11 cellular contexts compared by ENCODE assay signal in the genomic region with DNA sequence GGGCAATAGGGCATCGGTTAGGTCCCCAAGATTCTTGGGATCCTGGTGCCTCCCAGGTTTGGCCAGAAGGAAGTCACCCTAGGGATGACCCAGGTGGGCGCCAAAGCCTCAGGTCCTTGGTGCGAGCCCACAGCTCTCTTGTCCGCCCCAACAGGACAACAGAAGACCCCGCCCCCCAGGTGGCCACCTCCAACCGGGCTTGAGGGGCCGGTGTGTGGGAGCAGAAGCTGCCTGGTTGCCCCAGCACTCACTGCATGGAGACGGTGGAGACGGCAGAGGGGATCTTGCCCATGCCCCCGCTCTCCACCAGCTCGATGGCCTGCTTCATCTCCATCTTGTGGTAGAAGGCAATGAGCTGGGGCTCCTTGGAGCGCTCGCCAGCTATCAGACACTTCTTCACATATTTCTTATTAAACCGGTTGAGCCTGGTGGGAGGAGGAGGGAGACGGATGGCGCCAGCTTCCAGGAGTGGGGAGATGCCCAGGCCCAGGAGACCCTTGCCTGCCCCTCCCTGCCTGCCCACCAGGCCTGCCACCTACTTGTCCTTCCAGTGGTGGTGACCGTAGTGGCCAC. TPM values are rescaled to one million over a fixed set of nuclear protein-coding genes. Genes with fewer than 3 reads are reported as not detected.
DNase-seq lines count a peak whose midpoint lies in the region; ATAC-seq, FAIRE-seq and TF ChIP-seq lines count a peak whose summit lies in the region.
"Had no signal": no experiment of that assay in that cellular context is flagged by ENCODE, and none has a peak within 500 bp of the region (broad histone marks: within the 10 kb centered on the region; RNA-seq: fewer than 3 reads in every experiment).

No MANE protein-coding gene starts in this region.

- WGBS in K562 (ENCODE audit: insufficient coverage, low coverage, missing lambda C conversion rate), result 60% methylated on average over 17 of the region's 17 CpGs

- H2AFZ ChIP-seq in K562 (ENCODE audit: low read depth, low read length), result no peak overlapping the region

- H3K4me3 Mint-ChIP-seq in activated CD8-positive, alpha-beta T cell treated with anti-CD3 and anti-CD28 coated beads, Interleukin-2, amount 10 ng/mL, durations not matched to agents 7 days and 5 days, result no peak overlapping the region
- H3K4me3 Mint-ChIP-seq in activated CD8-positive, alpha-beta T cell treated with anti-CD3 and anti-CD28 coated beads for 36 hours, result no peak overlapping the region
- H3K4me3 Mint-ChIP-seq in nephron (no peak overlapping the region), mesothelial cell of epicardium (no peak overlapping the region)
- H3K4me3 Mint-ChIP-seq in activated naive CD8-positive, alpha-beta T cell treated with anti-CD3 and anti-CD28 coated beads for 36 hours, result no peak overlapping the region
- H3K4me3 Mint-ChIP-seq: CD4-positive, CD25-positive, alpha-beta regulatory T cell had no signal

- no peaks in the 10 kb centered on the region for H3K27me3 Mint-ChIP-seq in activated CD8-positive, alpha-beta T cell treated with anti-CD3 and anti-CD28 coated beads, Interleukin-2, amount 10 ng/mL, durations not matched to agents 7 days and 5 days (ENCODE audit: low read depth)
- no peaks in the 10 kb centered on the region for H3K27me3 Mint-ChIP-seq in activated CD8-positive, alpha-beta T cell treated with anti-CD3 and anti-CD28 coated beads for 36 hours
- H3K27me3 Mint-ChIP-seq in nephron (ENCODE audit: low read depth) (no peaks in the 10 kb centered on the region), mesothelial cell of epicardium (ENCODE audit: low read depth) (no peaks in the 10 kb centered on the region)
- no peaks in the 10 kb centered on the region for H3K27me3 Mint-ChIP-seq in activated naive CD8-positive, alpha-beta T cell treated with anti-CD3 and anti-CD28 coated beads for 36 hours
- H3K27me3 Mint-ChIP-seq: CD4-positive, CD25-positive, alpha-beta regulatory T cell had no signal

- intact Hi-C loops in activated CD8-positive, alpha-beta T cell treated with anti-CD3 and anti-CD28 coated beads for 36 hours (cut with micrococcal nuclease), result loop anchor here (5.0 kb wide), 1 partner anchor 180 kb away; no protein-coding TSS in a partner anchor
- intact Hi-C loops in K562 (cut with micrococcal nuclease), result loop anchor here (1.0 to 10.0 kb wide), 5 partner anchors 53 to 504 kb away; a partner anchor contains a TSS

- ATAC-seq in activated CD8-positive, alpha-beta T cell treated with anti-CD3 and anti-CD28 coated beads, Interleukin-2, amount 10 ng/mL, durations not matched to agents 7 days and 5 days, result no peak
- no peak for ATAC-seq in activated CD8-positive, alpha-beta T cell treated with anti-CD3 and anti-CD28 coated beads for 36 hours
- no peak; the same call in 2 of the 3 replicates for ATAC-seq in K562

- no peaks in the 10 kb centered on the region for H3K79me2 ChIP-seq in K562 (ENCODE audit: control insufficient read depth, insufficient read depth, low read length)

- H3K27ac Mint-ChIP-seq in activated CD8-positive, alpha-beta T cell treated with anti-CD3 and anti-CD28 coated beads, Interleukin-2, amount 10 ng/mL, durations not matched to agents 7 days and 5 days, result peak overlapping the region; percentile 41
- H3K27ac Mint-ChIP-seq in activated CD8-positive, alpha-beta T cell treated with anti-CD3 and anti-CD28 coated beads for 36 hours, result no peak overlapping the region
- peak overlapping the region in 2 of 3 experiments; percentile 57 to 62 for H3K27ac Mint-ChIP-seq in nephron
- no peak overlapping the region for H3K27ac Mint-ChIP-seq in mesothelial cell of epicardium
- no peak overlapping the region for H3K27ac Mint-ChIP-seq in activated naive CD8-positive, alpha-beta T cell treated with anti-CD3 and anti-CD28 coated beads for 36 hours

- H3K27ac ChIP-seq in K562 (ENCODE audit: extremely low read depth, low read depth, low read length), result no peak overlapping the region

- BruUV-seq in K562 (replicated peaks; lab: Mats Ljungman, UMichigan), result no TSS peak

- no peak for TF ChIP-seq EP300 in K562 (IDR thresholded peaks at IDR 0.05; ENCODE audit: low read length)

- H3K4me2 ChIP-seq in K562 (ENCODE audit: insufficient read depth, low read length), result no peak overlapping the region

- in situ Hi-C loops in K562 (cut with MboI), result loop anchor here (5.0 to 25.0 kb wide), 4 partner anchors 180 to 565 kb away; a partner anchor contains a TSS

- peaks cover 14% of the 10 kb centered on the region; the same call in 2 of the 3 replicates for H3K36me3 ChIP-seq in K562 (ENCODE audit: control insufficient read depth, insufficient read depth, low read length)

- peaks cover 5% of the 10 kb centered on the region for H3K9me1 ChIP-seq in K562 (ENCODE audit: control insufficient read depth, insufficient read depth, low read length)

- no peak overlapping the region for H3K9ac ChIP-seq in K562 (ENCODE audit: insufficient read depth in 1 of 2, low read depth in 2 of 2, low read length in 2 of 2)

- no peak for FAIRE-seq in K562 (lab: Jason Lieb, UNC)

- H3K9me3 Mint-ChIP-seq in activated CD8-positive, alpha-beta T cell treated with anti-CD3 and anti-CD28 coated beads, Interleukin-2, amount 10 ng/mL, durations not matched to agents 7 days and 5 days (ENCODE audit: insufficient read depth), result no peaks in the 10 kb centered on the region
- H3K9me3 Mint-ChIP-seq in activated CD8-positive, alpha-beta T cell treated with anti-CD3 and anti-CD28 coated beads for 36 hours, result no peaks in the 10 kb centered on the region
- no peaks in the 10 kb centered on the region for H3K9me3 Mint-ChIP-seq in nephron
- no peaks in the 10 kb centered on the region for H3K9me3 Mint-ChIP-seq in mesothelial cell of epicardium
- H3K9me3 Mint-ChIP-seq in activated naive CD8-positive, alpha-beta T cell treated with anti-CD3 and anti-CD28 coated beads for 36 hours, result no peaks in the 10 kb centered on the region
- H3K9me3 Mint-ChIP-seq: CD4-positive, CD25-positive, alpha-beta regulatory T cell had no signal

- TF ChIP-seq CTCF in activated CD8-positive, alpha-beta T cell treated with anti-CD3 and anti-CD28 coated beads for 36 hours (IDR thresholded peaks at IDR 0.05), result no peak
- TF ChIP-seq CTCF in K562 (IDR thresholded peaks at IDR 0.05 in 2 of 3, conservative IDR thresholded peaks at IDR 0.05 in 1 of 3; ENCODE audit: insufficient read depth in 2 of 3, low read depth in 1 of 3, low read length in 3 of 3) (no peak), nephron (IDR thresholded peaks at IDR 0.05; ENCODE audit: unreplicated experiment in 3 of 3) (no peak), mesothelial cell of epicardium (IDR thresholded peaks at IDR 0.05; ENCODE audit: unreplicated experiment) (no peak)

- POLR2A ChIA-PET in activated CD8-positive, alpha-beta T cell treated with anti-CD3 and anti-CD28 coated beads, Interleukin-2, amount 10 ng/mL, durations not matched to agents 7 days and 5 days (lab: Charles Lee), result no interaction called here
- POLR2A ChIA-PET in activated CD8-positive, alpha-beta T cell treated with anti-CD3 and anti-CD28 coated beads for 36 hours (lab: Charles Lee), result interaction anchor here (0.8 to 1.1 kb wide), 2 partner anchors 195 to 217 kb away, joined by 3 to 5 read pairs; no protein-coding TSS in a partner anchor
- POLR2A ChIA-PET in K562 (lab: Yijun Ruan, JAX), result interaction anchor here (0.6 to 3.1 kb wide), 11 partner anchors 11 to 296 kb away, joined by 3 to 16 read pairs (median 3); a partner anchor contains a TSS

- no peak overlapping the region for H3K4me3 ChIP-seq in K562

- CTCF ChIA-PET in activated CD8-positive, alpha-beta T cell treated with anti-CD3 and anti-CD28 coated beads, Interleukin-2, amount 10 ng/mL, durations not matched to agents 7 days and 5 days (lab: Charles Lee), result interaction anchor here (0.6 to 15.2 kb wide), 33 partner anchors 9 to 255 kb away, joined by 3 to 460 read pairs (median 4); a partner anchor contains a TSS
- CTCF ChIA-PET in activated CD8-positive, alpha-beta T cell treated with anti-CD3 and anti-CD28 coated beads for 36 hours (lab: Charles Lee), result interaction anchor here (0.5 to 6.7 kb wide), 40 partner anchors 8 to 454 kb away, joined by 3 to 114 read pairs (median 5); a partner anchor contains a TSS
- CTCF ChIA-PET in K562 (lab: Yijun Ruan, JAX; ENCODE audit: low intra/inter-chr PET ratio), result interaction anchor here (0.7 to 4.1 kb wide), 8 partner anchors 58 to 504 kb away, joined by 3 to 57 read pairs (median 4); no protein-coding TSS in a partner anchor

- H3K4me1 Mint-ChIP-seq in activated CD8-positive, alpha-beta T cell treated with anti-CD3 and anti-CD28 coated beads, Interleukin-2, amount 10 ng/mL, durations not matched to agents 7 days and 5 days (ENCODE audit: low read depth), result peaks cover 21% of the 10 kb centered on the region
- H3K4me1 Mint-ChIP-seq in activated CD8-positive, alpha-beta T cell treated with anti-CD3 and anti-CD28 coated beads for 36 hours (ENCODE audit: low read depth), result peaks cover 23% of the 10 kb centered on the region
- H3K4me1 Mint-ChIP-seq in nephron, result peaks cover 21% of the 10 kb centered on the region
- H3K4me1 Mint-ChIP-seq in mesothelial cell of epicardium, result peaks cover 20% of the 10 kb centered on the region
- peaks cover 23% of the 10 kb centered on the region for H3K4me1 Mint-ChIP-seq in activated naive CD8-positive, alpha-beta T cell treated with anti-CD3 and anti-CD28 coated beads for 36 hours

- no peak for TF ChIP-seq RAD21 in K562 (CRISPR knock-in tag; conservative IDR thresholded peaks at IDR 0.05 in 1 of 2, IDR thresholded peaks at IDR 0.05 in 1 of 2)

- H3K36me3 Mint-ChIP-seq in activated CD8-positive, alpha-beta T cell treated with anti-CD3 and anti-CD28 coated beads, Interleukin-2, amount 10 ng/mL, durations not matched to agents 7 days and 5 days (ENCODE audit: low read depth), result peaks cover 8% of the 10 kb centered on the region
- peaks cover 8% of the 10 kb centered on the region for H3K36me3 Mint-ChIP-seq in activated CD8-positive, alpha-beta T cell treated with anti-CD3 and anti-CD28 coated beads for 36 hours (ENCODE audit: low read depth)
- H3K36me3 Mint-ChIP-seq in nephron (ENCODE audit: low read depth), result no peaks in the 10 kb centered on the region
- H3K36me3 Mint-ChIP-seq in mesothelial cell of epicardium, result peaks cover 3% of the 10 kb centered on the region
- H3K36me3 Mint-ChIP-seq in activated naive CD8-positive, alpha-beta T cell treated with anti-CD3 and anti-CD28 coated beads for 36 hours, result peaks cover 15% of the 10 kb centered on the region

- H3K9me3 ChIP-seq in K562 (replicated peaks; ENCODE audit: control insufficient read depth, insufficient read depth, low read depth, low read length), result no peaks in the 10 kb centered on the region

- H4K20me1 ChIP-seq in K562 (replicated peaks; ENCODE audit: control insufficient read depth, insufficient read depth, low read length), result peaks cover 6% of the 10 kb centered on the region; the same call in 1 of the 2 replicates

- no peak for TF ChIP-seq POLR2A in K562 (conservative IDR thresholded peaks at IDR 0.05)

- no peak for DNase-seq in activated CD8-positive, alpha-beta T cell treated with anti-CD3 and anti-CD28 coated beads, Interleukin-2, amount 10 ng/mL, durations not matched to agents 7 days and 5 days
- no peak for DNase-seq in activated CD8-positive, alpha-beta T cell treated with anti-CD3 and anti-CD28 coated beads for 36 hours
- DNase-seq in K562 (ENCODE audit: extremely low read depth in 1 of 4, low spot score in 3 of 4) (no peak), mesothelial cell of epicardium (ENCODE audit: low spot score in 2 of 2, unreplicated experiment in 2 of 2) (no peak), Kasumi-1 (lab: John Stamatoyannopoulos, UW) (no peak), NCI-H2196 treated with DMSO at 0.1 percent for 48 hours (lab: John Stamatoyannopoulos, UW; ENCODE audit: unreplicated experiment) (no peak)
- DNase-seq in activated naive CD8-positive, alpha-beta T cell treated with anti-CD3 and anti-CD28 coated beads for 36 hours, result no peak
- DNase-seq: NCI-H2081 treated with DMSO at 0.1 percent for 48 hours, NCI-H526 treated with DMSO at 0.1 percent for 48 hours had no signal

- H3K4me1 ChIP-seq in K562 (replicated peaks in 1 of 2; ENCODE audit: control insufficient read depth in 2 of 2, insufficient read depth in 2 of 2, low read length in 2 of 2), result peaks cover 18 to 54% of the 10 kb centered on the region in 2 experiments

- H3K27me3 ChIP-seq in K562 (ENCODE audit: control insufficient read depth in 2 of 2, insufficient read depth in 2 of 2, low read length in 2 of 2), result no peaks in the 10 kb centered on the region; a peak in 1 of 5 replicates

RNA-seq across cellular contexts. Expression of a gene that starts 52.7 kb away (rescaled TPM):
- 10 to 100 TPM; 28.3 to 29.0 TPM for total RNA-seq in activated CD8-positive, alpha-beta T cell treated with anti-CD3 and anti-CD28 coated beads, Interleukin-2, amount 10 ng/mL, durations not matched to agents 7 days and 5 days
- total RNA-seq in activated CD8-positive, alpha-beta T cell treated with anti-CD3 and anti-CD28 coated beads for 36 hours, result 10 to 100 TPM; 14.8 to 15.3 TPM
- total RNA-seq in K562 (2011; cell fraction: chromatin; rRNA removed; ENCODE audit: low replicate concordance), result 17.2 and 40.8 TPM in 2 replicates
- total RNA-seq in K562 (2011; cell fraction: nucleolus; rRNA removed), result 19.7 and 20.2 TPM in 2 replicates
- 24.2 and 34.4 TPM in 2 replicates for total RNA-seq in K562 (2011; cell fraction: nucleoplasm; rRNA removed)
- total RNA-seq in K562 (2014; rRNA removed) (1.8 and 2.9 TPM in 2 replicates), K562 (2014; rRNA removed; fragmentation: Illumina TruSeq; extraction: Trizol) (1.1 and 2.0 TPM in 2 replicates), K562 (2015; rRNA removed; fragmentation: Illumina TruSeq; extraction: Trizol) (3.4 and 3.8 TPM in 2 replicates), K562 (2021) (12.7 and 13.6 TPM in 2 replicates), mesothelial cell of epicardium (32.5 to 34.6 TPM (median 33.9 TPM) in 3 replicates)
- polyA plus RNA-seq in K562 (2011; rRNA removed) (1.5 and 4.5 TPM in 2 replicates), K562 (2014; fragmentation: Illumina TruSeq; extraction: Trizol) (14.4 and 16.6 TPM in 2 replicates), K562 (2014; fragmentation: Nextera tagmentation; extraction: Ambion mirVana) (1 to 10 TPM in 1 of 2 experiments, under 1 TPM in 1; 0.59 to 1.0 TPM), K562 (2014; rRNA removed) (5.2 and 5.7 TPM in 2 replicates)
- polyA plus RNA-seq in K562 (2011; cell fraction: cytosol; rRNA removed), result 2.0 and 4.6 TPM in 2 replicates
- polyA plus RNA-seq in K562 (2011; cell fraction: nucleus; rRNA removed), result 13.2 and 13.4 TPM in 2 replicates
- 11.6 and 12.8 TPM in 2 replicates for polyA plus RNA-seq in K562 (2012)
- polyA minus RNA-seq in K562 (2011; rRNA and poly(A)+ RNA removed), result 3.3 and 3.4 TPM in 2 replicates
- 4.0 and 7.6 TPM in 2 replicates for polyA minus RNA-seq in K562 (2011; cell fraction: cytosol; rRNA and poly(A)+ RNA removed)
- 3.8 and 5.0 TPM in 2 replicates for polyA minus RNA-seq in K562 (2011; cell fraction: nucleus; rRNA and poly(A)+ RNA removed)
- 10 to 100 TPM; 19.8 to 22.4 TPM for total RNA-seq in activated naive CD8-positive, alpha-beta T cell treated with anti-CD3 and anti-CD28 coated beads for 36 hours

Comparison
In these comparisons a context has a peak if more than half of its experiments do, and no peak if none do; other contexts are left out.
1. H3K27ac Mint-ChIP-seq: peak in activated CD8-positive, alpha-beta T cell treated with anti-CD3 and anti-CD28 coated beads, Interleukin-2, amount 10 ng/mL, durations not matched to agents 7 days and 5 days (single experiment) and nephron (2 of 3); none in activated CD8-positive, alpha-beta T cell treated with anti-CD3 and anti-CD28 coated beads for 36 hours (single experiment), mesothelial cell of epicardium (single experiment) and activated naive CD8-positive, alpha-beta T cell treated with anti-CD3 and anti-CD28 coated beads for 36 hours (single experiment).